8 cellular contexts compared by ENCODE assay signal in the genomic region with DNA sequence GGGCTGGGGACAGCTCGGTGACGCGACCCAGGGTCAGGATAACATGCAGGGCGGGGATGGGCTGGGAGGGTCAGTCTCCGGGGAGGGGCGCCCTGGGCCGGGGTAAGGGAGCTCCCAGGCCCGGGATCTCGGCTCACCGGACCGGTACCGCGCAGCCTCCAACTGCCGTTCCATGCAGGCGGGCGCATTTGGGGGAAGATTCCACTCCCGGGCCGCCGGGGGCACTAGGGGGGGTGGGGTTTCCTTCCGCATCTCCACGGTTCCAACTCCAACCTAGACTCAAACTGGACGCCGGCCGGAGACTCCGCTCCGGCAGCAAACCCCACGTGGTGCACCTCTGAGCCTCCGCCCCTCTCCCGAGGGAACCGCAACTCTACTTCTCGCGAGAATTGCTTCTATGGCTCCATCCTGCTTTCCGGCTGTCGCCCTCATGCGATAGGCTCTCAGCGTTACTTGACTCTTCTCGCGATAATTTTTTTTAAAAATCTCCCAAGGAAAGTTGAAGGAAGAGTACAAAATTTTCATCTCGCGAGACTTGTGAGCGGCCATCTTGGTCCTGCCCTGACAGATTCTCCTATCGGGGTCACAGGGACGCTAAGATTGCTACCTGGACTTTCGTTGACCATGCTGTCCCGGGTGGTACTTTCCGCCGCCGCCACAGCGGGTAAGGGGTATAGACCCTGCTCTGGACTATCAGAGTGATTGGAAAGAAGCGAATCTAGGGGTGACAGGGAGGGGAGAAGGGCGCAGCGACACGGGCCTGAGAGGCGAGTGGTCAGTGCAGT. TPM values are rescaled to one million over a fixed set of nuclear protein-coding genes. Genes with fewer than 3 reads are reported as not detected.
A peak's percentile ranks its signal among the peaks of the same experiment; 100 is the strongest.
DNase-seq lines count a peak whose midpoint lies in the region; ATAC-seq and TF ChIP-seq lines count a peak whose summit lies in the region.

A gene with protein sequence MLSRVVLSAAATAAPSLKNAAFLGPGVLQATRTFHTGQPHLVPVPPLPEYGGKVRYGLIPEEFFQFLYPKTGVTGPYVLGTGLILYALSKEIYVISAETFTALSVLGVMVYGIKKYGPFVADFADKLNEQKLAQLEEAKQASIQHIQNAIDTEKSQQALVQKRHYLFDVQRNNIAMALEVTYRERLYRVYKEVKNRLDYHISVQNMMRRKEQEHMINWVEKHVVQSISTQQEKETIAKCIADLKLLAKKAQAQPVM (plus strand): TSS at position 547 of the 785 bp plus-strand sequence. CDS start 78 bp downstream, at position 625.
TSS of gene WDR77 (minus strand) at position 339 of the 785 bp plus-strand sequence. CDS start at position 252, 87 bp downstream.

- intact Hi-C loops in Panc1 (cut with micrococcal nuclease; ENCODE audit: unreplicated experiment) = no loop called here

- H3K27me3 ChIP-seq in Panc1 (ENCODE audit: control insufficient read depth, insufficient read depth, low read length) = no peaks in the 10 kb centered on the region
- H3K27me3 ChIP-seq in mucosa of rectum (ENCODE audit: control insufficient read depth in 2 of 2, insufficient read depth in 2 of 2, low read length in 2 of 2) = no peaks in the 10 kb centered on the region

- peak within 1 kb of the TSS; percentile 94 to 97 for H3K4me3 ChIP-seq in Panc1 (ENCODE audit: low read depth in 2 of 2, low read length in 2 of 2)
- H3K4me3 ChIP-seq in mucosa of rectum (ENCODE audit: low read length in 2 of 2) = peak within 1 kb of the TSS; percentile 100

- H3K27me3 Mint-ChIP-seq in activated T-cell treated with anti-CD3 and anti-CD28 coated beads, Interleukin-2, amount 50 U/mL, for 4 hours (ENCODE audit: low read depth) = no peaks in the 10 kb centered on the region

- H3K9me3 Mint-ChIP-seq in activated T-cell treated with anti-CD3 and anti-CD28 coated beads, Interleukin-2, amount 50 U/mL, for 4 hours = no peaks in the 10 kb centered on the region

- ATAC-seq in GM21723 (IDR thresholded peaks at IDR 0.05; ENCODE audit: unreplicated experiment) (peak; percentile 94), Panc1 (peak; percentile 97)
- ATAC-seq in activated T-cell treated with anti-CD3 and anti-CD28 coated beads, Interleukin-2, amount 50 U/mL, for 4 hours = peak; percentile 98

- peaks cover 22% of the 10 kb centered on the region for H3K4me1 ChIP-seq in Panc1 (ENCODE audit: control insufficient read depth, insufficient read depth, low read length)
- peaks cover 30 to 40% of the 10 kb centered on the region in 2 donors for H3K4me1 ChIP-seq in mucosa of rectum (ENCODE audit: control insufficient read depth in 2 of 2, insufficient read depth in 2 of 2, low read length in 2 of 2)

- TF ChIP-seq POLR2A in erythroblast (IDR thresholded peaks at IDR 0.05; ENCODE audit: low read length) = peak; percentile 81

- peak within 1 kb of the TSS; percentile 94 for H3K27ac ChIP-seq in Panc1 (ENCODE audit: low read length)
- peak within 1 kb of the TSS; percentile 89 to 93 for H3K27ac ChIP-seq in mucosa of rectum (ENCODE audit: low read depth in 2 of 2, low read length in 2 of 2)

- no peak for TF ChIP-seq CTCF in Panc1 (IDR thresholded peaks at IDR 0.05)

- H3K9me3 ChIP-seq in Panc1 (ENCODE audit: control insufficient read depth, insufficient read depth, low read depth, low read length) (no peaks in the 10 kb centered on the region), mucosa of rectum (ENCODE audit: control insufficient read depth in 2 of 2, low read length in 2 of 2) (no peaks in the 10 kb centered on the region)

- peaks cover 56% of the 10 kb centered on the region for H3K36me3 Mint-ChIP-seq in activated T-cell treated with anti-CD3 and anti-CD28 coated beads, Interleukin-2, amount 50 U/mL, for 4 hours (ENCODE audit: insufficient read depth)

- DNase-seq in DMS53 (lab: John Stamatoyannopoulos, UW) = peak; percentile 100
- peak; percentile 96 for DNase-seq in KG1 (lab: John Stamatoyannopoulos, UW)
- DNase-seq in Panc1 (ENCODE audit: low read depth, low spot score) = peak; percentile 94
- peak; percentile 85 for DNase-seq in activated T-cell treated with anti-CD3 and anti-CD28 coated beads, Interleukin-2, amount 50 U/mL, for 4 hours
- peak; percentile 98 to 99 for DNase-seq in erythroblast (lab: John Stamatoyannopoulos, UW)
- peak; percentile 91 for DNase-seq in stimulated activated CD8-positive, alpha-beta memory T cell treated with anti-CD3 and anti-CD28 coated beads, Interleukin-4, amount 100 ng/mL, for 48 hours

- H3K4me1 Mint-ChIP-seq in activated T-cell treated with anti-CD3 and anti-CD28 coated beads, Interleukin-2, amount 50 U/mL, for 4 hours (ENCODE audit: low read depth) = peaks cover 86% of the 10 kb centered on the region

- CTCF ChIA-PET in Panc1 (lab: Charles Lee) = no interaction called here

- POLR2A ChIA-PET in Panc1 (lab: Charles Lee) = interaction anchor here (0.6 kb wide), 1 partner anchor 304 kb away, joined by 13 read pairs; no protein-coding TSS in a partner anchor

- no TSS peak for BruUV-seq in Panc1 (replicated peaks; lab: Mats Ljungman, UMichigan)

- H3K9ac ChIP-seq in mucosa of rectum (ENCODE audit: low read depth in 1 of 2, low read length in 2 of 2) = peak within 1 kb of the TSS; percentile 97 to 99

- H3K4me3 Mint-ChIP-seq in activated T-cell treated with anti-CD3 and anti-CD28 coated beads, Interleukin-2, amount 50 U/mL, for 4 hours = peak within 1 kb of the TSS; percentile 100

- in situ Hi-C loops in Panc1 (cut with HindIII; ENCODE audit: low pct_unique_long_range_greater_than_20kb, low sequenced_read_pairs) = no loop called here

- H3K36me3 ChIP-seq in Panc1 (ENCODE audit: control insufficient read depth, insufficient read depth, low read length) (peaks cover 35% of the 10 kb centered on the region), mucosa of rectum (ENCODE audit: control insufficient read depth in 2 of 2, insufficient read depth in 2 of 2, low read length in 2 of 2) (peaks cover 19% of the 10 kb centered on the region in 2 donors)

RNA-seq across cellular contexts. Expression of the first gene that starts in this region (rescaled TPM):
- 178 TPM for total RNA-seq in Panc1 (2021; ENCODE audit: unreplicated experiment)
- 146 TPM for polyA plus RNA-seq in Panc1 (2012; ENCODE audit: insufficient read length)
- total RNA-seq in activated T-cell treated with anti-CD3 and anti-CD28 coated beads, Interleukin-2, amount 50 U/mL, for 4 hours = 100 to 1,000 TPM; 301 to 332 (median 319) TPM

RNA-seq across cellular contexts. Expression of gene WDR77, which starts in this region (rescaled TPM):
- total RNA-seq in Panc1 (2021; ENCODE audit: unreplicated experiment) = 49.9 TPM
- 57.2 TPM for polyA plus RNA-seq in Panc1 (2012; ENCODE audit: insufficient read length)
- total RNA-seq in activated T-cell treated with anti-CD3 and anti-CD28 coated beads, Interleukin-2, amount 50 U/mL, for 4 hours = 10 to 100 TPM; 89.6 to 95.0 (median 93.7) TPM

Comparison
In these comparisons a context has a peak if more than half of its experiments do, and no peak if none do; other contexts are left out.
1. Peak in every context shown above with its lines: DNase-seq, ATAC-seq, H3K4me3 ChIP-seq and H3K27ac ChIP-seq.